ENCODE assay signal across 1 cellular context in the genomic region with DNA sequence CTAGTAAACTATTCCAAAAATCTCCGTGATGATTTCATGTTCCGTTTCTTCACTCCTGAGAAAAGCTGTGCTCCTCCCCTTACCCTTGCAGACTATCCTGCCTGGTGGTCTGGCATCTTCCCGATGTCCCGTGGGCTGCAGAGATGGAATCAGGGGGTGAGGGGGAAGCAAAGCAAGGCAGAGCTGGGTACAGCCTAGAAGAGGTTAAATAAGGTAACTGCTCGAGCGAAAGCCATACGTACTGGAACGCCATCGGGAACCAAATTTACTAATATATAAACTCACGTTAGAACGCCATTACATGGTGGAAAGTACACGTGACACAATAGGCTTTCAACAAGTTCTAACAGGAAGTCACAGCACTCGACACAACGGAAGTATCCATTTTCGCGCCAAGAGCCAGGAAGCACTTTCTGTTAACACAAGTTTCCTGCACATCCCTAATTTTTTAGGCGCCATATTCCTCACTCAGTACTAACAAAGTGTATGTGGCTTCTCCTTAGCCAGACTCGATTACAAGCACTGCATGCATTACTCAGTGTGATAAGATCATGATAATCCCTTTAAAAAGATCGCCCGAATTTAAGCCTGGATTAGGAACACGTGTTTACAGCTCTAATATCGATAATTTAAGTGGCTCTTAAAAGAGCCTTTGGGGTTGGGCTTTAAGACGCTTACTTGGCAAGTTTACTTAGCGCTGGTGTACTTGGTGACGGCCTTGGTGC.
TF ChIP-seq lines count a peak whose summit lies in the region.

No MANE protein-coding gene starts in this region.

TF ChIP-seq in WTC11, 78 proteins besides CTCF, POLR2A, EP300 and RAD21 (continued from another document):
- TF ChIP-seq, protein P1, sequence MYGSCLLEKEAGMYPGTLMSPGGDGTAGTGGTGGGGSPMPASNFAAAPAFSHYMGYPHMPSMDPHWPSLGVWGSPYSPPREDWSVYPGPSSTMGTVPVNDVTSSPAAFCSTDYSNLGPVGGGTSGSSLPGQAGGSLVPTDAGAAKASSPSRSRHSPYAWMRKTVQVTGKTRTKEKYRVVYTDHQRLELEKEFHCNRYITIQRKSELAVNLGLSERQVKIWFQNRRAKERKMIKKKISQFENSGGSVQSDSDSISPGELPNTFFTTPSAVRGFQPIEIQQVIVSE (CRISPR knock-in tag; IDR thresholded peaks at IDR 0.05; ENCODE audit: borderline replicate concordance) = peak; percentile 84; the same call in 1 of the 2 replicates
- TF ChIP-seq JUN (CRISPR knock-in tag; IDR thresholded peaks at IDR 0.05) (no peak), AR (CRISPR knock-in tag; IDR thresholded peaks at IDR 0.05) (peak; percentile 99), HMGA2 (CRISPR knock-in tag; IDR thresholded peaks at IDR 0.05) (no peak)
